20 cellular contexts compared by ENCODE assay signal in genomic region chr3:4930501-4930900, GRCh38. TPM values are rescaled to one million over a fixed set of nuclear protein-coding genes. Genes with fewer than 3 reads are reported as not detected.
DNase-seq lines count a peak whose midpoint lies in the region; ATAC-seq and TF ChIP-seq lines count a peak whose summit lies in the region.
"Had no signal": no experiment of that assay in that cellular context is flagged by ENCODE, and none has a peak within 500 bp of the region (broad histone marks: within the 10 kb centered on the region; RNA-seq: fewer than 3 reads in every experiment).

No MANE protein-coding gene starts in this region.

- H3K36me3 Mint-ChIP-seq in endodermal cell (ENCODE audit: low read depth), result no peaks in the 10 kb centered on the region
- H3K36me3 Mint-ChIP-seq: CD4-positive, CD25-positive, alpha-beta regulatory T cell; CD8-positive, alpha-beta memory T cell had no signal

- H3K9ac ChIP-seq in HCT116 (ENCODE audit: low read length), result no peak overlapping the region
- no peak overlapping the region for H3K9ac ChIP-seq in endodermal cell (ENCODE audit: extremely low read depth, low read length, poor library complexity, severe bottlenecking)
- H3K9ac ChIP-seq: BLaER1 treated with 17β-estradiol and CSF1 and Interleukin-3, amounts not matched to agents 10 nM and 100 nM; GM23248 had no signal

- H4K20me1 ChIP-seq in HCT116 (ENCODE audit: insufficient read depth), result no peaks in the 10 kb centered on the region
- H4K20me1 ChIP-seq: BLaER1 treated with 17β-estradiol and CSF1 and Interleukin-3, amounts not matched to agents 10 nM and 100 nM had no signal

- H3K36me3 ChIP-seq in HCT116 (ENCODE audit: control insufficient read depth in 1 of 2, insufficient read depth in 2 of 2, low read length in 2 of 2) (no peaks in the 10 kb centered on the region), endodermal cell (ENCODE audit: control insufficient read depth, insufficient read depth, low read length) (no peaks in the 10 kb centered on the region)
- H3K36me3 ChIP-seq: BLaER1 treated with 17β-estradiol and CSF1 and Interleukin-3, amounts not matched to agents 10 nM and 100 nM had no signal

- H2AFZ ChIP-seq in HCT116 (ENCODE audit: low read depth, low read length, poor library complexity, severe bottlenecking), result no peak overlapping the region
- H2AFZ ChIP-seq: GM23248 had no signal

- RAD21 ChIA-PET in HCT116 (lab: Charles Lee; ENCODE audit: low non-redundant PET in 1 of 2, low total read pairs in 2 of 2, uncharacterized antibody in 2 of 2, unreplicated experiment in 2 of 2), result no interaction called here

- H3K27me3 ChIP-seq in HCT116 (ENCODE audit: insufficient read depth, low read length) (no peaks in the 10 kb centered on the region), endodermal cell (ENCODE audit: control insufficient read depth, insufficient read depth, low read length, poor library complexity, severe bottlenecking) (no peaks in the 10 kb centered on the region)
- H3K27me3 ChIP-seq: BLaER1 treated with 17β-estradiol and CSF1 and Interleukin-3, amounts not matched to agents 10 nM and 100 nM had no signal

- intact Hi-C loops in HCT116 (cut with micrococcal nuclease), result no loop called here

- 89 to 100% methylated on average over 1 of the region's 1 CpG for WGBS in endodermal cell (ENCODE audit: insufficient coverage in 1 of 2, insufficient read length in 1 of 2), 2 experiments

- DNase-seq in HCT116 (ENCODE audit: low read depth, low spot score) (no peak), SK-MEL-5 (ENCODE audit: low read depth, low spot score) (peak; percentile 13), endodermal cell (no peak)
- DNase-seq: CD4-positive, CD25-positive, alpha-beta regulatory T cell; CD8-positive, alpha-beta memory T cell; COR-L47; DMS 273 treated with DMSO at 0.1 percent for 48 hours; DMS53; DND-41; EL; GM23248; HCEC 1CT had no signal

- no peaks in the 10 kb centered on the region for H3K9me3 Mint-ChIP-seq in endodermal cell
- H3K9me3 Mint-ChIP-seq: CD4-positive, CD25-positive, alpha-beta regulatory T cell; CD8-positive, alpha-beta memory T cell had no signal

- H3K4me3 Mint-ChIP-seq in endodermal cell, result no peak overlapping the region
- H3K4me3 Mint-ChIP-seq: B cell; CD4-positive, CD25-positive, alpha-beta regulatory T cell; CD8-positive, alpha-beta memory T cell had no signal

- H3K9me3 ChIP-seq in HCT116 (ENCODE audit: control insufficient read depth in 1 of 2, insufficient read depth in 1 of 2, low read depth in 1 of 2, low read length in 2 of 2) (no peaks in the 10 kb centered on the region), endodermal cell (ENCODE audit: control insufficient read depth, low read length) (no peaks in the 10 kb centered on the region)
- H3K9me3 ChIP-seq: BLaER1 treated with 17β-estradiol and CSF1 and Interleukin-3, amounts not matched to agents 10 nM and 100 nM had no signal

- H3K4me3 ChIP-seq in HCT116 (replicated peaks in 1 of 2; ENCODE audit: low read depth in 1 of 2, low read length in 2 of 2) (no peak overlapping the region), endodermal cell (ENCODE audit: low read length) (no peak overlapping the region)
- H3K4me3 ChIP-seq: BLaER1 treated with 17β-estradiol and CSF1 and Interleukin-3, amounts not matched to agents 10 nM and 100 nM; GM12878; GM23248 had no signal

- in situ Hi-C loops in SK-MEL-5 (cut with HindIII; ENCODE audit: low pct_unique_long_range_greater_than_20kb, low sequenced_read_pairs), result no loop called here

- H3K9me2 ChIP-seq in HCT116 (ENCODE audit: insufficient read depth), result no peaks in the 10 kb centered on the region

- ATAC-seq in HCT116, result peak; percentile 63
- ATAC-seq in HG03097 (IDR thresholded peaks at IDR 0.05; ENCODE audit: low FRiP score, unreplicated experiment), result no peak
- ATAC-seq in HG03432 (IDR thresholded peaks at IDR 0.05; ENCODE audit: unreplicated experiment), result no peak
- no peak for ATAC-seq in GM21447 (IDR thresholded peaks at IDR 0.05; ENCODE audit: unreplicated experiment)
- ATAC-seq: GM12878 had no signal

- TF ChIP-seq RAD21 in HCT116 (IDR thresholded peaks at IDR 0.05; ENCODE audit: low read depth), result peak; percentile 27; the same call in 1 of the 2 replicates

- H3K79me2 ChIP-seq in HCT116 (ENCODE audit: insufficient read depth, low read length), result no peaks in the 10 kb centered on the region

- TF ChIP-seq CTCF in C4-2B (conservative IDR thresholded peaks at IDR 0.05) (peak; percentile 6; the same call in 1 of the 2 replicates), HCT116 (IDR thresholded peaks at IDR 0.05 in 2 of 3, conservative IDR thresholded peaks at IDR 0.05 in 1 of 3; ENCODE audit: borderline replicate concordance in 1 of 3, insufficient read depth in 1 of 3, low read depth in 2 of 3, low read length in 2 of 3) (peak in 2 of 3 experiments; percentile 10 to 38; a peak in 1 of 6 replicates), endodermal cell (conservative IDR thresholded peaks at IDR 0.05) (peak; percentile 55)

- POLR2A ChIA-PET in HCT116 (lab: Charles Lee), result no interaction called here

- H3K4me1 ChIP-seq in HCT116 (ENCODE audit: control insufficient read depth in 1 of 2, insufficient read depth in 2 of 2, low read length in 2 of 2), result peaks cover 0 to 5% of the 10 kb centered on the region in 2 experiments; a peak in 2 of 4 replicates
- no peaks in the 10 kb centered on the region for H3K4me1 ChIP-seq in endodermal cell (ENCODE audit: control insufficient read depth, insufficient read depth, low read length)
- H3K4me1 ChIP-seq: BLaER1 treated with 17β-estradiol and CSF1 and Interleukin-3, amounts not matched to agents 10 nM and 100 nM had no signal

- no peaks in the 10 kb centered on the region for H3K27me3 Mint-ChIP-seq in endodermal cell (ENCODE audit: insufficient read depth)
- H3K27me3 Mint-ChIP-seq: B cell; CD4-positive, CD25-positive, alpha-beta regulatory T cell; CD8-positive, alpha-beta memory T cell had no signal

- no peak overlapping the region for H3K27ac Mint-ChIP-seq in endodermal cell
- H3K27ac Mint-ChIP-seq: B cell; CD4-positive, CD25-positive, alpha-beta regulatory T cell; CD8-positive, alpha-beta memory T cell had no signal

- no peak overlapping the region for H3K4me2 ChIP-seq in HCT116 (ENCODE audit: low read length)
- H3K4me2 ChIP-seq: BLaER1 treated with 17β-estradiol and CSF1 and Interleukin-3, amounts not matched to agents 10 nM and 100 nM had no signal

- CTCF ChIA-PET in HCT116 (lab: Charles Lee), result interaction anchor here (0.7 kb wide), 1 partner anchor 13 kb away, joined by 3 read pairs; no protein-coding TSS in a partner anchor

- no TSS peak for BruUV-seq in HCT116 (replicated peaks; lab: Mats Ljungman, UMichigan)

- H3K4me1 Mint-ChIP-seq in endodermal cell, result no peaks in the 10 kb centered on the region

- no peak for TF ChIP-seq POLR2A in HCT116 (IDR thresholded peaks at IDR 0.05; ENCODE audit: borderline replicate concordance, extremely low read depth, insufficient read depth, insufficient read length)

- H3K27ac ChIP-seq in C4-2B (no peak overlapping the region), HCT116 (ENCODE audit: low read depth, low read length) (no peak overlapping the region), endodermal cell (ENCODE audit: low read depth, low read length) (no peak overlapping the region)
- H3K27ac ChIP-seq: BLaER1 treated with 17β-estradiol and CSF1 and Interleukin-3, amounts not matched to agents 10 nM and 100 nM; GM23248; HL-60 had no signal

TF ChIP-seq in HCT116, 20 proteins besides CTCF, POLR2A, EP300 and RAD21:
- no peak for TF ChIP-seq CBX3 (IDR thresholded peaks at IDR 0.05; ENCODE audit: low read depth)
- TF ChIP-seq YY1 (IDR thresholded peaks at IDR 0.05; ENCODE audit: extremely low read depth, insufficient replicate concordance, low read depth, low read length), result no peak
- TF ChIP-seq POLR2AphosphoS5 (IDR thresholded peaks at IDR 0.05; ENCODE audit: low read depth, low read length), result no peak
- TF ChIP-seq SIN3A (IDR thresholded peaks at IDR 0.05; ENCODE audit: low read depth), result no peak

RNA-seq across cellular contexts. Expression of gene BHLHE40, which starts 48.7 kb away (rescaled TPM):
- total RNA-seq in HCT116 (2021; ENCODE audit: unreplicated experiment) (81.6 TPM), endodermal cell (1 to 10 TPM; 2.6 to 2.9 TPM)
- polyA plus RNA-seq in HCT116 (2012), result 129 and 166 TPM in 2 replicates
- total RNA-seq in SK-MEL-5 (2014; rRNA removed; shearing (Covaris generic)), result 61.3 and 81.0 TPM in 2 replicates
- 114 and 135 TPM in 2 replicates for polyA plus RNA-seq in SK-MEL-5 (2015; cell fraction: cytosol; rRNA removed)
- 98.2 and 128 TPM in 2 replicates for polyA plus RNA-seq in SK-MEL-5 (2015; cell fraction: nucleus; rRNA removed)
- polyA plus RNA-seq in endodermal cell (2013, experiment 1 of 2), result 8.3 TPM
- 14.0 TPM for polyA plus RNA-seq in endodermal cell (2013, experiment 2 of 2)

Comparison
In these comparisons a context has a peak if more than half of its experiments do, and no peak if none do; other contexts are left out.
1. RNA of gene BHLHE40, which starts 48.7 kb away (total RNA-seq): 81.6 TPM in HCT116 (single experiment) and 61.3 to 81.0 TPM in SK-MEL-5; 2.6 to 2.9 TPM in endodermal cell; every median in the first group is over 10 times any median in the second.
2. Peak in every context shown above with its lines, with median percentiles within 50 percentile points of each other: CTCF ChIP-seq.